ENCODE assay signal across 1 cellular context in genomic region chr9:75101004-75101601, GRCh38.
TF ChIP-seq lines count a peak whose summit lies in the region.

No MANE protein-coding gene starts in this region.

TF ChIP-seq in IMR-90, 13 proteins besides CTCF, POLR2A, EP300 and RAD21:
- TF ChIP-seq FOS (IDR thresholded peaks at IDR 0.05; ENCODE audit: low read depth, low read length) (no peak), USF2 (IDR thresholded peaks at IDR 0.05; ENCODE audit: low read depth, low read length) (no peak), RFX5 (IDR thresholded peaks at IDR 0.05; ENCODE audit: low read depth, low read length) (no peak), BHLHE40 (IDR thresholded peaks at IDR 0.05; ENCODE audit: low read depth, low read length) (no peak), CEBPB (IDR thresholded peaks at IDR 0.05; ENCODE audit: low read depth, low read length) (no peak), RCOR1 (IDR thresholded peaks at IDR 0.05; ENCODE audit: insufficient replicate concordance, low read length) (no peak), SMC3 (IDR thresholded peaks at IDR 0.05; ENCODE audit: low read depth, low read length) (no peak), ELK1 (IDR thresholded peaks at IDR 0.05; ENCODE audit: borderline replicate concordance, low read depth, low read length) (no peak), NFE2L2 (IDR thresholded peaks at IDR 0.05; ENCODE audit: low read depth, low read length) (no peak)
